9 cellular contexts compared by ENCODE assay signal in the genomic region with DNA sequence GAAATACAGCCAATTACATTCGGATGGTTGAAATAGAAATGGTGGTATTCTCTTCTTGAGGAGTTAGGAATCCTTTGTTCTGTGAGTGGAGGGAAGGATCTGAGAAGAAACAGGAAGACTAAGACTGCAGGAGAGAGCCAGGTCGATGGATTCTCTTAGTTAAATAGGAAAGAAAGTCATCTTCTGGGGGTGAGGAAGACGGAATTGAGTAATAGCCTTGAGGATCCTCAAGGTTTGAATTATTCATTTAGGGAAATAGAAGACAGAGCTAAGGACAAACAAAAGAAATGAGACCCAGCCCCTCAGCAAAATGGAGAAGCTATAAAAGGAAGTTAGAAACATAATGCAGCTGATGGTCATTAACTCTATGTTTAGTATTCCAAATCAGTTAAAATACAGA. TPM values are rescaled to one million over a fixed set of nuclear protein-coding genes. Genes with fewer than 3 reads are reported as not detected.
DNase-seq lines count a peak whose midpoint lies in the region; ATAC-seq and TF ChIP-seq lines count a peak whose summit lies in the region.
"Had no signal": no experiment of that assay in that cellular context is flagged by ENCODE, and none has a peak within 500 bp of the region (broad histone marks: within the 10 kb centered on the region; RNA-seq: fewer than 3 reads in every experiment).

No MANE protein-coding gene starts in this region.

- peaks cover 3% of the 10 kb centered on the region for H3K27me3 Mint-ChIP-seq in CD8-positive, alpha-beta T cell (ENCODE audit: low read depth)

- peaks cover 19% of the 10 kb centered on the region for H3K36me3 Mint-ChIP-seq in CD8-positive, alpha-beta T cell
- H3K36me3 Mint-ChIP-seq: natural killer cell had no signal

- H3K9me3 Mint-ChIP-seq in CD8-positive, alpha-beta T cell, result no peaks in the 10 kb centered on the region
- H3K9me3 Mint-ChIP-seq: natural killer cell had no signal

- H3K36me3 ChIP-seq in CD8-positive, alpha-beta T cell (ENCODE audit: insufficient read depth, low read length), result no peaks in the 10 kb centered on the region
- H3K36me3 ChIP-seq in effector memory CD4-positive, alpha-beta T cell (ENCODE audit: control insufficient read depth, insufficient read depth, low read length), result no peaks in the 10 kb centered on the region
- no peaks in the 10 kb centered on the region for H3K36me3 ChIP-seq in neutrophil

- no peak overlapping the region for H3K27ac ChIP-seq in CD8-positive, alpha-beta T cell (ENCODE audit: low read depth, low read length)
- no peak overlapping the region for H3K27ac ChIP-seq in effector memory CD4-positive, alpha-beta T cell (ENCODE audit: insufficient read depth, low read length, poor library complexity, severe bottlenecking)
- peak overlapping the region; percentile 92 for H3K27ac ChIP-seq in neutrophil

- H3K4me3 ChIP-seq in CD8-positive, alpha-beta T cell (ENCODE audit: low read depth, low read length), result peak overlapping the region; percentile 90
- H3K4me3 ChIP-seq in effector memory CD4-positive, alpha-beta T cell (ENCODE audit: insufficient read depth, low read depth, low read length, poor library complexity, severe bottlenecking), result peak overlapping the region; percentile 57
- peak overlapping the region; percentile 88 to 97 for H3K4me3 ChIP-seq in neutrophil (ENCODE audit: low read depth in 1 of 2, low read length in 1 of 2)

- no peaks in the 10 kb centered on the region for H3K9me3 ChIP-seq in CD8-positive, alpha-beta T cell (ENCODE audit: low read length)
- H3K9me3 ChIP-seq in effector memory CD4-positive, alpha-beta T cell (ENCODE audit: control insufficient read depth, low read length), result no peaks in the 10 kb centered on the region
- H3K9me3 ChIP-seq in neutrophil, result no peaks in the 10 kb centered on the region

- H3K4me1 ChIP-seq in CD8-positive, alpha-beta T cell (ENCODE audit: insufficient read depth, low read length), result peaks cover 28% of the 10 kb centered on the region
- H3K4me1 ChIP-seq in effector memory CD4-positive, alpha-beta T cell (ENCODE audit: control insufficient read depth, insufficient read depth, low read length, poor library complexity, severe bottlenecking), result peaks cover 11% of the 10 kb centered on the region
- H3K4me1 ChIP-seq in neutrophil (ENCODE audit: control insufficient read depth in 1 of 2, insufficient read depth in 1 of 2, low read depth in 1 of 2, low read length in 1 of 2), result peaks cover 35 to 40% of the 10 kb centered on the region in 2 experiments

- intact Hi-C loops in CD8-positive, alpha-beta T cell (cut with DNase I, micrococcal nuclease), result loop anchor here (2.0 to 10.0 kb wide), 7 partner anchors 35 to 773 kb away; a partner anchor contains a TSS

- no peak overlapping the region for H3K27ac Mint-ChIP-seq in CD8-positive, alpha-beta T cell
- H3K27ac Mint-ChIP-seq: natural killer cell had no signal

- CTCF ChIA-PET in CD8-positive, alpha-beta T cell (lab: Charles Lee), result interaction anchor here (1.0 to 1.3 kb wide), 2 partner anchors 13 to 34 kb away, joined by 3 to 6 read pairs; no protein-coding TSS in a partner anchor

- ATAC-seq in CD8-positive, alpha-beta T cell, result no peak
- ATAC-seq in GM21723 (IDR thresholded peaks at IDR 0.05; ENCODE audit: unreplicated experiment) (no peak), HG03354 (IDR thresholded peaks at IDR 0.05; ENCODE audit: poor library complexity, severe bottlenecking, unreplicated experiment) (no peak)

- H3K4me3 Mint-ChIP-seq in CD8-positive, alpha-beta T cell, result no peak overlapping the region
- H3K4me3 Mint-ChIP-seq: natural killer cell had no signal

- no peak for DNase-seq in CD8-positive, alpha-beta T cell
- DNase-seq in NAMALWA (ENCODE audit: low spot score) (peak; percentile 45), NCI-H2029 (lab: John Stamatoyannopoulos, UW) (no peak), AG08395 (ENCODE audit: low spot score) (no peak)
- DNase-seq in effector memory CD4-positive, alpha-beta T cell, result no peak

- TF ChIP-seq CTCF in CD8-positive, alpha-beta T cell (IDR thresholded peaks at IDR 0.05), result no peak
- no peak for TF ChIP-seq CTCF in neutrophil (IDR thresholded peaks at IDR 0.05)

- H3K4me1 Mint-ChIP-seq in CD8-positive, alpha-beta T cell (ENCODE audit: low read depth), result peaks cover 41% of the 10 kb centered on the region

- H3K27me3 ChIP-seq in CD8-positive, alpha-beta T cell (ENCODE audit: insufficient read depth, low read length), result no peaks in the 10 kb centered on the region
- no peaks in the 10 kb centered on the region for H3K27me3 ChIP-seq in effector memory CD4-positive, alpha-beta T cell (replicated peaks; ENCODE audit: control insufficient read depth, insufficient read depth, low read length, poor library complexity, severe bottlenecking)
- H3K27me3 ChIP-seq in neutrophil, result peaks cover 21% of the 10 kb centered on the region

- POLR2A ChIA-PET in CD8-positive, alpha-beta T cell (lab: Charles Lee), result no interaction called here

RNA-seq across cellular contexts. Expression of a gene that starts 1.8 kb away (rescaled TPM):
- total RNA-seq in CD8-positive, alpha-beta T cell, result 10 to 100 TPM; 92.4 to 98.8 TPM

RNA-seq across cellular contexts. Expression of a gene that starts 37.2 kb away (rescaled TPM):
- not detected for total RNA-seq in CD8-positive, alpha-beta T cell
- total RNA-seq: natural killer cell had no signal

RNA-seq across cellular contexts. Expression of a gene that starts 59.7 kb away (rescaled TPM):
- 1 to 10 TPM; 2.4 to 2.9 TPM for total RNA-seq in CD8-positive, alpha-beta T cell
